23 cellular contexts compared by ENCODE assay signal in genomic region chr2:219720956-219721355, GRCh38.
DNase-seq lines count a peak whose midpoint lies in the region; ATAC-seq, FAIRE-seq and TF ChIP-seq lines count a peak whose summit lies in the region.
"Had no signal": no experiment of that assay in that cellular context is flagged by ENCODE, and none has a peak within 500 bp of the region (broad histone marks: within the 10 kb centered on the region; RNA-seq: fewer than 3 reads in every experiment).

No MANE protein-coding gene starts in this region.

- no peaks in the 10 kb centered on the region for H3K9me2 ChIP-seq in HCT116 (ENCODE audit: insufficient read depth)

- H3K4me2 ChIP-seq in HCT116 (ENCODE audit: low read length) = peak overlapping the region; percentile 41; the same call in 1 of the 2 replicates
- H3K4me2 ChIP-seq: BLaER1 had no signal

- peaks cover under 1 to 15% of the 10 kb centered on the region in 2 experiments; a peak in 1 of 4 replicates for H3K36me3 ChIP-seq in HCT116 (ENCODE audit: control insufficient read depth in 1 of 2, insufficient read depth in 2 of 2, low read length in 2 of 2)
- no peaks in the 10 kb centered on the region for H3K36me3 ChIP-seq in esophagus muscularis mucosa
- no peaks in the 10 kb centered on the region for H3K36me3 ChIP-seq in vagina
- H3K36me3 ChIP-seq in pancreas = no peaks in the 10 kb centered on the region
- no peaks in the 10 kb centered on the region for H3K36me3 ChIP-seq in colonic mucosa
- H3K36me3 ChIP-seq: BLaER1 had no signal

- no peak overlapping the region for H3K9ac ChIP-seq in HCT116 (ENCODE audit: low read length)
- H3K9ac ChIP-seq in colonic mucosa (ENCODE audit: low read depth in 2 of 2, low read length in 2 of 2) = no peak overlapping the region
- H3K9ac ChIP-seq: BLaER1 had no signal

- TF ChIP-seq POLR2A in HCT116 (IDR thresholded peaks at IDR 0.05; ENCODE audit: borderline replicate concordance, extremely low read depth, insufficient read depth, insufficient read length) = no peak
- TF ChIP-seq POLR2A in esophagus muscularis mucosa (IDR thresholded peaks at IDR 0.05; ENCODE audit: low read depth) = no peak
- TF ChIP-seq POLR2A in vagina (IDR thresholded peaks at IDR 0.05) = no peak

- no peak for TF ChIP-seq EP300 in esophagus muscularis mucosa (IDR thresholded peaks at IDR 0.05)

- peaks cover 90% of the 10 kb centered on the region for H3K79me2 ChIP-seq in HCT116 (ENCODE audit: insufficient read depth, low read length)

- no peaks in the 10 kb centered on the region for H3K36me3 Mint-ChIP-seq in activated T-helper 1 cell treated with anti-CD3 and anti-CD28 coated beads, Interleukin-12 subunit alpha, Interleukin-12 subunit beta, Interleukin-2, Interleukin-4 antibody, amounts not matched to agents 30 ng/mL and 10 ng/mL and 1 ng/mL, durations not matched to agents 14 hours and 24 hours and 36 hours (ENCODE audit: low read depth)
- H3K36me3 Mint-ChIP-seq: CD4-positive, CD25-positive, alpha-beta regulatory T cell; CD8-positive, alpha-beta T cell had no signal

- no peaks in the 10 kb centered on the region for H3K4me1 Mint-ChIP-seq in activated T-helper 1 cell treated with anti-CD3 and anti-CD28 coated beads, Interleukin-12 subunit alpha, Interleukin-12 subunit beta, Interleukin-2, Interleukin-4 antibody, amounts not matched to agents 30 ng/mL and 10 ng/mL and 1 ng/mL, durations not matched to agents 14 hours and 24 hours and 36 hours (ENCODE audit: low read depth)
- H3K4me1 Mint-ChIP-seq: B cell; CD4-positive, CD25-positive, alpha-beta regulatory T cell had no signal

- FAIRE-seq in D721Med (lab: Jason Lieb, UNC) (peak; percentile 46), pancreas (lab: Jason Lieb, UNC) (no peak)
- FAIRE-seq: GM12891, GM18507, H1 had no signal

- TF ChIP-seq CTCF in D721Med (IDR thresholded peaks at IDR 0.05; ENCODE audit: insufficient read depth, missing control alignments) (no peak), HCT116 (IDR thresholded peaks at IDR 0.05 in 2 of 3, conservative IDR thresholded peaks at IDR 0.05 in 1 of 3; ENCODE audit: borderline replicate concordance in 1 of 3, insufficient read depth in 1 of 3, low read depth in 2 of 3, low read length in 2 of 3) (no peak), esophagus muscularis mucosa (IDR thresholded peaks at IDR 0.05) (no peak), vagina (IDR thresholded peaks at IDR 0.05) (no peak), pancreas (IDR thresholded peaks at IDR 0.05) (no peak), colonic mucosa (IDR thresholded peaks at IDR 0.05) (no peak)

- POLR2A ChIA-PET in HCT116 (lab: Charles Lee) = interaction anchor here (0.7 kb wide), 1 partner anchor 67 kb away, joined by 3 read pairs; no protein-coding TSS in a partner anchor

- H3K27ac Mint-ChIP-seq in activated T-helper 1 cell treated with anti-CD3 and anti-CD28 coated beads, Interleukin-12 subunit alpha, Interleukin-12 subunit beta, Interleukin-2, Interleukin-4 antibody, amounts not matched to agents 30 ng/mL and 10 ng/mL and 1 ng/mL, durations not matched to agents 14 hours and 24 hours and 36 hours = no peak overlapping the region
- H3K27ac Mint-ChIP-seq: B cell; CD4-positive, CD25-positive, alpha-beta regulatory T cell; CD8-positive, alpha-beta T cell had no signal

- H3K4me3 ChIP-seq in HCT116 (replicated peaks in 1 of 2; ENCODE audit: low read depth in 1 of 2, low read length in 2 of 2) (no peak overlapping the region), esophagus muscularis mucosa (no peak overlapping the region), vagina (no peak overlapping the region), pancreas (no peak overlapping the region), colonic mucosa (no peak overlapping the region)
- H3K4me3 ChIP-seq: BLaER1 had no signal

- H3K4me1 ChIP-seq in HCT116 (ENCODE audit: control insufficient read depth in 1 of 2, insufficient read depth in 2 of 2, low read length in 2 of 2) (peaks cover 39 to 75% of the 10 kb centered on the region in 2 experiments), esophagus muscularis mucosa (peaks cover 0 to 10% (median 0%) of the 10 kb centered on the region in 4 donors), vagina (no peaks in the 10 kb centered on the region), pancreas (no peaks in the 10 kb centered on the region), colonic mucosa (no peaks in the 10 kb centered on the region)
- H3K4me1 ChIP-seq: BLaER1, Caco-2 had no signal

- DNase-seq in D721Med (ENCODE audit: insufficient read length, low spot score) (no peak), HCT116 (ENCODE audit: low read depth, low spot score) (no peak), esophagus muscularis mucosa (ENCODE audit: extremely low spot score) (peak; percentile 29), vagina (ENCODE audit: extremely low spot score in 2 of 2) (peak; percentile 11 to 49), pancreas (no peak), colonic mucosa (no peak)
- DNase-seq in activated T-helper 1 cell treated with anti-CD3 and anti-CD28 coated beads, Interleukin-12 subunit alpha, Interleukin-12 subunit beta, Interleukin-2, Interleukin-4 antibody, amounts not matched to agents 30 ng/mL and 10 ng/mL and 1 ng/mL, durations not matched to agents 14 hours and 24 hours and 36 hours (ENCODE audit: low spot score) = no peak
- DNase-seq: 8988T; Caco-2; CD4-positive, CD25-positive, alpha-beta regulatory T cell; CD8-positive, alpha-beta T cell; DMS 273 treated with DMSO at 0.1 percent for 48 hours; DMS79; EL; GF-D8; H7; HCEC 1CT had no signal

- H3K4me3 Mint-ChIP-seq in activated T-helper 1 cell treated with anti-CD3 and anti-CD28 coated beads, Interleukin-12 subunit alpha, Interleukin-12 subunit beta, Interleukin-2, Interleukin-4 antibody, amounts not matched to agents 30 ng/mL and 10 ng/mL and 1 ng/mL, durations not matched to agents 14 hours and 24 hours and 36 hours = no peak overlapping the region
- H3K4me3 Mint-ChIP-seq: B cell; CD4-positive, CD25-positive, alpha-beta regulatory T cell; CD8-positive, alpha-beta T cell had no signal

- no peaks in the 10 kb centered on the region for H3K9me3 Mint-ChIP-seq in activated T-helper 1 cell treated with anti-CD3 and anti-CD28 coated beads, Interleukin-12 subunit alpha, Interleukin-12 subunit beta, Interleukin-2, Interleukin-4 antibody, amounts not matched to agents 30 ng/mL and 10 ng/mL and 1 ng/mL, durations not matched to agents 14 hours and 24 hours and 36 hours
- H3K9me3 Mint-ChIP-seq: CD4-positive, CD25-positive, alpha-beta regulatory T cell; CD8-positive, alpha-beta T cell had no signal

- H2AFZ ChIP-seq in HCT116 (ENCODE audit: low read depth, low read length, poor library complexity, severe bottlenecking) = no peak overlapping the region

- CTCF ChIA-PET in HCT116 (lab: Charles Lee) = interaction anchor here (0.7 to 1.3 kb wide), 2 partner anchors 31 to 271 kb away, joined by 4 read pairs; no protein-coding TSS in a partner anchor

- no peak for ATAC-seq in HCT116
- no peak for ATAC-seq in pancreas
- ATAC-seq: CD8-positive, alpha-beta T cell had no signal

- WGBS in esophagus muscularis mucosa = 82% methylated on average over 6 of the region's 6 CpGs
- WGBS in pancreas, 2 donors = 54 to 65% methylated on average over 6 of the region's 6 CpGs

- RAD21 ChIA-PET in HCT116 (lab: Charles Lee; ENCODE audit: low non-redundant PET in 1 of 2, low total read pairs in 2 of 2, uncharacterized antibody in 2 of 2, unreplicated experiment in 2 of 2) = no interaction called here

- no TSS peak for BruUV-seq in HCT116 (replicated peaks; lab: Mats Ljungman, UMichigan)

- H3K27me3 ChIP-seq in HCT116 (ENCODE audit: insufficient read depth, low read length) = no peaks in the 10 kb centered on the region
- peaks cover 0 to 5% (median 0%) of the 10 kb centered on the region in 4 donors for H3K27me3 ChIP-seq in esophagus muscularis mucosa
- H3K27me3 ChIP-seq in vagina = no peaks in the 10 kb centered on the region
- H3K27me3 ChIP-seq in pancreas = no peaks in the 10 kb centered on the region
- H3K27me3 ChIP-seq in colonic mucosa = no peaks in the 10 kb centered on the region
- H3K27me3 ChIP-seq: BLaER1 had no signal

- no peaks in the 10 kb centered on the region for H4K20me1 ChIP-seq in HCT116 (ENCODE audit: insufficient read depth)
- H4K20me1 ChIP-seq: BLaER1 had no signal

- peaks cover 10% of the 10 kb centered on the region for H3K27me3 Mint-ChIP-seq in activated T-helper 1 cell treated with anti-CD3 and anti-CD28 coated beads, Interleukin-12 subunit alpha, Interleukin-12 subunit beta, Interleukin-2, Interleukin-4 antibody, amounts not matched to agents 30 ng/mL and 10 ng/mL and 1 ng/mL, durations not matched to agents 14 hours and 24 hours and 36 hours (ENCODE audit: insufficient read depth)

- TF ChIP-seq RAD21 in HCT116 (IDR thresholded peaks at IDR 0.05; ENCODE audit: low read depth) = no peak

- H3K27ac ChIP-seq in HCT116 (ENCODE audit: low read depth, low read length) = peak overlapping the region; percentile 50; the same call in 1 of the 2 replicates
- H3K27ac ChIP-seq in esophagus muscularis mucosa (replicated peaks in 1 of 4) = no peak overlapping the region
- H3K27ac ChIP-seq in vagina = no peak overlapping the region
- H3K27ac ChIP-seq in pancreas = no peak overlapping the region
- no peak overlapping the region for H3K27ac ChIP-seq in colonic mucosa
- H3K27ac ChIP-seq: BLaER1, C4-2B had no signal

- H3K9me3 ChIP-seq in HCT116 (ENCODE audit: control insufficient read depth in 1 of 2, insufficient read depth in 1 of 2, low read depth in 1 of 2, low read length in 2 of 2) (no peaks in the 10 kb centered on the region), esophagus muscularis mucosa (no peaks in the 10 kb centered on the region), vagina (no peaks in the 10 kb centered on the region), pancreas (no peaks in the 10 kb centered on the region), colonic mucosa (no peaks in the 10 kb centered on the region)
- H3K9me3 ChIP-seq: BLaER1, Caco-2 had no signal

- intact Hi-C loops in HCT116 (cut with micrococcal nuclease) (no loop called here), esophagus muscularis mucosa (cut with DNase I) (no loop called here), vagina (cut with DNase I) (no loop called here), pancreas (cut with DNase I) (no loop called here), colonic mucosa (cut with DNase I) (no loop called here)
- intact Hi-C loops in activated T-helper 1 cell treated with anti-CD3 and anti-CD28 coated beads, Interleukin-12 subunit alpha, Interleukin-12 subunit beta, Interleukin-2, Interleukin-4 antibody, amounts not matched to agents 30 ng/mL and 10 ng/mL and 1 ng/mL, durations not matched to agents 14 hours and 24 hours and 36 hours (cut with micrococcal nuclease) = no loop called here

TF ChIP-seq in HCT116, 20 proteins besides CTCF, POLR2A, EP300 and RAD21 (continues in another document):
- TF ChIP-seq SIN3A (IDR thresholded peaks at IDR 0.05; ENCODE audit: low read depth) (no peak), JUND (IDR thresholded peaks at IDR 0.05) (no peak), TCF7L2 (IDR thresholded peaks at IDR 0.05; ENCODE audit: borderline replicate concordance, extremely low read depth, insufficient read depth, insufficient read length) (no peak), CEBPB (IDR thresholded peaks at IDR 0.05; ENCODE audit: low read depth) (no peak)

Comparison
In these comparisons a context has a peak if more than half of its experiments do, and no peak if none do; other contexts are left out.
1. DNase-seq: peak in esophagus muscularis mucosa (single experiment) and vagina (2 of 2); none in D721Med (single experiment), HCT116 (single experiment), pancreas (0 of 6), colonic mucosa (single experiment) and activated T-helper 1 cell treated with anti-CD3 and anti-CD28 coated beads, Interleukin-12 subunit alpha, Interleukin-12 subunit beta, Interleukin-2, Interleukin-4 antibody, amounts not matched to agents 30 ng/mL and 10 ng/mL and 1 ng/mL, durations not matched to agents 14 hours and 24 hours and 36 hours (single experiment).